In genomic region chr16:55036371-55036821, GRCh38 we compare ENCODE assay signal across 18 cellular contexts.
"Had no signal": no experiment of that assay in that cellular context is flagged by ENCODE, and none has a peak within 500 bp of the region (broad histone marks: within the 10 kb centered on the region; RNA-seq: fewer than 3 reads in every experiment).

No MANE protein-coding gene starts in this region.

- DNase-seq: activated CD4-positive, alpha-beta memory T cell treated with anti-CD3 and anti-CD28 coated beads for 36 hours; activated CD4-positive, alpha-beta T cell treated with anti-CD3 and anti-CD28 coated beads for 4 hours; activated CD4-positive, CD25-positive, alpha-beta regulatory T cell; activated naive CD4-positive, alpha-beta T cell treated with Interleukin-2 at 50 U/mL for 16 hours; activated naive CD8-positive, alpha-beta T cell treated with anti-CD3 and anti-CD28 coated beads, Interleukin-2, amount 10 ng/mL, durations not matched to agents 7 days and 5 days; activated T-cell treated with anti-CD3 and anti-CD28 coated beads, Interleukin-2, amount 50 U/mL, for 48 hours; amniotic stem cell; cerebellar nuclear complex; effector CD8-positive, alpha-beta T cell; foreskin melanocyte; left ventricle myocardium superior; mammary epithelial cell; nephron progenitor cell; sigmoid colon; stimulated activated CD4-positive, alpha-beta T cell treated with anti-CD3 and anti-CD28 coated beads, Interleukin-12 subunit alpha, Interleukin-12 subunit beta, amount 100 ng/mL, for 4 hours; T-helper 17 cell; trophoblast cell had no signal

- H3K36me3 ChIP-seq: sigmoid colon had no signal

- H3K27ac ChIP-seq: sigmoid colon had no signal

- ATAC-seq: esophagus mucosa, left ventricle myocardium superior, T-helper 17 cell had no signal

- H3K4me3 ChIP-seq: sigmoid colon had no signal

- H3K9me3 ChIP-seq: sigmoid colon had no signal

- H3K4me1 ChIP-seq: sigmoid colon had no signal
